Comparison of ENCODE assay signal across 10 cellular contexts in genomic region chr3:73622135-73622534, GRCh38.
DNase-seq lines count a peak whose midpoint lies in the region; ATAC-seq and TF ChIP-seq lines count a peak whose summit lies in the region.
"Had no signal": no experiment of that assay in that cellular context is flagged by ENCODE, and none has a peak within 500 bp of the region (broad histone marks: within the 10 kb centered on the region; RNA-seq: fewer than 3 reads in every experiment).

No MANE protein-coding gene starts in this region.

- ATAC-seq in HG02588 (IDR thresholded peaks at IDR 0.05; ENCODE audit: unreplicated experiment) (no peak), GM21526 (IDR thresholded peaks at IDR 0.05; ENCODE audit: low FRiP score, unreplicated experiment) (no peak)

- H3K27ac ChIP-seq in muscle layer of colon (ENCODE audit: low read depth, low read length): peak overlapping the region; percentile 95

- H3K36me3 ChIP-seq in endocrine pancreas (ENCODE audit: control insufficient read depth, insufficient read depth, low read length) (no peaks in the 10 kb centered on the region), muscle layer of colon (ENCODE audit: insufficient read depth, low read length) (no peaks in the 10 kb centered on the region)

- DNase-seq in AG10803 (ENCODE audit: low read depth) (peak; percentile 63), NCI-H2196 treated with DMSO at 0.1 percent for 48 hours (lab: John Stamatoyannopoulos, UW; ENCODE audit: unreplicated experiment) (peak; percentile 29), NOMO-1 treated with dmso at 0.1 percent for 144 hours (lab: John Stamatoyannopoulos, UW; ENCODE audit: unreplicated experiment) (no peak), inferior parietal cortex (ENCODE audit: extremely low spot score) (no peak)
- DNase-seq: DMS79 treated with DMSO at 0.1 percent for 48 hours; stimulated activated CD4-positive, alpha-beta T cell treated with anti-CD3 and anti-CD28 coated beads, Interleukin-15, amount 100 ng/mL, for 24 hours had no signal

- H3K4me3 ChIP-seq in AG10803 (ENCODE audit: low read length) (peak overlapping the region; percentile 96), endocrine pancreas (ENCODE audit: control insufficient read depth, insufficient read depth, low read length) (peak overlapping the region; percentile 91), muscle layer of colon (ENCODE audit: low read depth in 1 of 2, low read length in 2 of 2) (peak overlapping the region; percentile 38 to 96)

- no peak for TF ChIP-seq CTCF in AG10803 (conservative IDR thresholded peaks at IDR 0.05; ENCODE audit: low read length)

- H3K9me3 ChIP-seq in endocrine pancreas (ENCODE audit: control insufficient read depth, low read length) (no peaks in the 10 kb centered on the region), muscle layer of colon (ENCODE audit: low read length) (no peaks in the 10 kb centered on the region)

- H3K9ac ChIP-seq in endocrine pancreas (ENCODE audit: control insufficient read depth, insufficient read depth, low read length): peak overlapping the region; percentile 54
- peak overlapping the region; percentile 91 for H3K9ac ChIP-seq in muscle layer of colon (ENCODE audit: low read length)

- H3K27me3 ChIP-seq in endocrine pancreas (ENCODE audit: control insufficient read depth, insufficient read depth, low read length) (no peaks in the 10 kb centered on the region), muscle layer of colon (ENCODE audit: control insufficient read depth in 1 of 2, insufficient read depth in 2 of 2, low read length in 2 of 2) (no peaks in the 10 kb centered on the region)

- H3K4me1 ChIP-seq in endocrine pancreas (ENCODE audit: control insufficient read depth, insufficient read depth, low read length): peaks cover 4% of the 10 kb centered on the region
- peaks cover 42% of the 10 kb centered on the region for H3K4me1 ChIP-seq in muscle layer of colon (ENCODE audit: insufficient read depth, low read length)

Comparison
In these comparisons a context has a peak if more than half of its experiments do, and no peak if none do; other contexts are left out.
1. DNase-seq: peak in AG10803 (single experiment) and NCI-H2196 treated with DMSO at 0.1 percent for 48 hours (single experiment); none in NOMO-1 treated with dmso at 0.1 percent for 144 hours (single experiment) and inferior parietal cortex (single experiment).
2. Peak in every context shown above with its lines, with median percentiles within 50 percentile points of each other: H3K4me3 ChIP-seq.